Comparison of ENCODE assay signal across 13 cellular contexts in genomic region chr3:152151216-152151874, GRCh38.
DNase-seq lines count a peak whose midpoint lies in the region; ATAC-seq and TF ChIP-seq lines count a peak whose summit lies in the region.
"Had no signal": no experiment of that assay in that cellular context is flagged by ENCODE, and none has a peak within 500 bp of the region (broad histone marks: within the 10 kb centered on the region; RNA-seq: fewer than 3 reads in every experiment).

No MANE protein-coding gene starts in this region.

- H3K9me3 ChIP-seq in OCI-LY3 (ENCODE audit: insufficient read depth, low read length) (no peaks in the 10 kb centered on the region), SJCRH30 (replicated peaks) (no peaks in the 10 kb centered on the region)
- H3K9me3 ChIP-seq: ovary, Peyer's patch had no signal

- DNase-seq in fibroblast of villous mesenchyme (ENCODE audit: low read depth) (peak; percentile 34), sciatic nerve (ENCODE audit: low spot score) (no peak), SJCRH30 (no peak), progenitor cell of endocrine pancreas (ENCODE audit: low spot score, unreplicated experiment) (no peak)
- DNase-seq in activated effector memory CD4-positive, alpha-beta T cell treated with anti-CD3 and anti-CD28 coated beads, Interleukin-2, amount 50 U/mL, for 16 hours = no peak
- DNase-seq: activated gamma-delta T cell treated with Interleukin-2 at 50 U/mL for 16 hours, Karpas-422, ovary, Peyer's patch had no signal

- no peak overlapping the region for H2AFZ ChIP-seq in OCI-LY3 (ENCODE audit: low read depth, low read length)

- peak overlapping the region; percentile 87 for H3K27ac ChIP-seq in 22Rv1
- no peak overlapping the region for H3K27ac ChIP-seq in OCI-LY3 (ENCODE audit: low read length)
- no peak overlapping the region for H3K27ac ChIP-seq in SJCRH30
- H3K27ac ChIP-seq: ovary, Peyer's patch had no signal

- TF ChIP-seq CTCF in 22Rv1 (IDR thresholded peaks at IDR 0.05) (no peak), OCI-LY3 (IDR thresholded peaks at IDR 0.05; ENCODE audit: low read depth, low read length) (no peak), fibroblast of villous mesenchyme (IDR thresholded peaks at IDR 0.05; ENCODE audit: insufficient read depth, low read depth, low read length) (no peak), progenitor cell of endocrine pancreas (IDR thresholded peaks at IDR 0.05; ENCODE audit: unreplicated experiment) (no peak)

- H3K36me3 Mint-ChIP-seq in progenitor cell of endocrine pancreas (ENCODE audit: insufficient read depth) = no peaks in the 10 kb centered on the region

- intact Hi-C loops in sciatic nerve (cut with DNase I) = no loop called here

- no peaks in the 10 kb centered on the region for H3K27me3 ChIP-seq in OCI-LY3 (ENCODE audit: low read depth, low read length)
- no peaks in the 10 kb centered on the region for H3K27me3 ChIP-seq in SJCRH30
- H3K27me3 ChIP-seq: ovary, Peyer's patch had no signal

- no peaks in the 10 kb centered on the region for H3K27me3 Mint-ChIP-seq in progenitor cell of endocrine pancreas

- H3K4me3 ChIP-seq in OCI-LY3 (ENCODE audit: low read length) (no peak overlapping the region), fibroblast of villous mesenchyme (ENCODE audit: low read depth, low read length) (no peak overlapping the region), SJCRH30 (no peak overlapping the region)
- H3K4me3 ChIP-seq: ovary, Peyer's patch had no signal

- H3K9me3 Mint-ChIP-seq in progenitor cell of endocrine pancreas (ENCODE audit: low read depth) = no peaks in the 10 kb centered on the region
- H3K9me3 Mint-ChIP-seq: T-helper 1 cell treated with Interleukin-12 subunit alpha and Interleukin-12 subunit beta and Interleukin-4 antibody, amounts not matched to agents 30 μg/mL and 1 μg/mL, for 36 hours had no signal

- no peak overlapping the region for H3K4me3 Mint-ChIP-seq in progenitor cell of endocrine pancreas (ENCODE audit: low read depth)
- H3K4me3 Mint-ChIP-seq: T-helper 1 cell treated with Interleukin-12 subunit alpha and Interleukin-12 subunit beta and Interleukin-4 antibody, amounts not matched to agents 30 μg/mL and 1 μg/mL, for 36 hours had no signal

- no peak overlapping the region for H3K9ac ChIP-seq in OCI-LY3 (ENCODE audit: low read length)

- H3K36me3 ChIP-seq in OCI-LY3 (replicated peaks; ENCODE audit: low read depth, low read length) (no peaks in the 10 kb centered on the region), SJCRH30 (no peaks in the 10 kb centered on the region)
- H3K36me3 ChIP-seq: ovary, Peyer's patch had no signal

- no peak overlapping the region for H3K27ac Mint-ChIP-seq in progenitor cell of endocrine pancreas
- H3K27ac Mint-ChIP-seq: T-helper 1 cell treated with Interleukin-12 subunit alpha and Interleukin-12 subunit beta and Interleukin-4 antibody, amounts not matched to agents 30 μg/mL and 1 μg/mL, for 36 hours had no signal

- H3K4me1 Mint-ChIP-seq in progenitor cell of endocrine pancreas (ENCODE audit: low read depth) = peaks cover 2% of the 10 kb centered on the region

- H3K4me1 ChIP-seq in OCI-LY3 (ENCODE audit: low read length) (peaks cover 24% of the 10 kb centered on the region), SJCRH30 (no peaks in the 10 kb centered on the region)
- H3K4me1 ChIP-seq: Peyer's patch had no signal

- peak overlapping the region; percentile 27 for H3K4me2 ChIP-seq in OCI-LY3 (ENCODE audit: low read length)

- ATAC-seq in GM21529 (IDR thresholded peaks at IDR 0.05; ENCODE audit: unreplicated experiment) = peak; percentile 73
- no peak for ATAC-seq in sciatic nerve

- H4K20me1 ChIP-seq in OCI-LY3 (ENCODE audit: insufficient read depth, low read length) = no peaks in the 10 kb centered on the region

- no peaks in the 10 kb centered on the region for H3K79me2 ChIP-seq in OCI-LY3 (ENCODE audit: low read length)
